Comparison of ENCODE assay signal across 20 cellular contexts in genomic region chr13:79604752-79605151, GRCh38.
DNase-seq lines count a peak whose midpoint lies in the region; ATAC-seq, FAIRE-seq and TF ChIP-seq lines count a peak whose summit lies in the region.
"Had no signal": no experiment of that assay in that cellular context is flagged by ENCODE, and none has a peak within 500 bp of the region (broad histone marks: within the 10 kb centered on the region; RNA-seq: fewer than 3 reads in every experiment).

No MANE protein-coding gene starts in this region.

- peak overlapping the region; percentile 59 for H3K27ac ChIP-seq in suprapubic skin
- H3K27ac ChIP-seq in CD8-positive, alpha-beta T cell (ENCODE audit: low read depth, low read length), result no peak overlapping the region

- H3K4me1 Mint-ChIP-seq in CD8-positive, alpha-beta T cell (ENCODE audit: low read depth), result no peaks in the 10 kb centered on the region
- H3K4me1 Mint-ChIP-seq: activated CD4-positive, alpha-beta memory T cell treated with anti-CD3 and anti-CD28 coated beads, Interleukin-2, amount 10 ng/mL, durations not matched to agents 7 days and 5 days; activated T-helper 17 cell treated with anti-CD3 and anti-CD28 coated beads, Interleukin-2, amount 50 U/mL, for 72 hours; CD4-positive, CD25-positive, alpha-beta regulatory T cell; nephron had no signal

- no peaks in the 10 kb centered on the region for H3K9me3 ChIP-seq in suprapubic skin
- H3K9me3 ChIP-seq in CD8-positive, alpha-beta T cell (ENCODE audit: low read length), result no peaks in the 10 kb centered on the region
- H3K9me3 ChIP-seq: SK-N-SH had no signal

- H3K27me3 Mint-ChIP-seq in CD8-positive, alpha-beta T cell (ENCODE audit: low read depth), result no peaks in the 10 kb centered on the region
- H3K27me3 Mint-ChIP-seq: activated CD4-positive, alpha-beta memory T cell treated with anti-CD3 and anti-CD28 coated beads, Interleukin-2, amount 10 ng/mL, durations not matched to agents 7 days and 5 days; CD4-positive, CD25-positive, alpha-beta regulatory T cell; dendritic cell treated with granulocyte-macrophage colony-stimulating factor and Interleukin-4, amounts not matched to agents 40 ng/mL and 50 ng/mL, for 4 days had no signal

- WGBS in suprapubic skin, result 28% methylated on average over 2 of the region's 2 CpGs

- H3K4me3 Mint-ChIP-seq in CD8-positive, alpha-beta T cell, result no peak overlapping the region
- H3K4me3 Mint-ChIP-seq: activated CD4-positive, alpha-beta memory T cell treated with anti-CD3 and anti-CD28 coated beads, Interleukin-2, amount 10 ng/mL, durations not matched to agents 7 days and 5 days; activated T-helper 17 cell treated with anti-CD3 and anti-CD28 coated beads, Interleukin-2, amount 50 U/mL, for 72 hours; CD4-positive, CD25-positive, alpha-beta regulatory T cell; dendritic cell treated with granulocyte-macrophage colony-stimulating factor and Interleukin-4, amounts not matched to agents 40 ng/mL and 50 ng/mL, for 4 days; nephron had no signal

- TF ChIP-seq CTCF in bronchial epithelial cell (IDR thresholded peaks at IDR 0.05; ENCODE audit: insufficient read depth, low read length, severe bottlenecking) (no peak), suprapubic skin (IDR thresholded peaks at IDR 0.05) (no peak)
- no peak for TF ChIP-seq CTCF in CD8-positive, alpha-beta T cell (IDR thresholded peaks at IDR 0.05)

- no peak overlapping the region for H3K4me3 ChIP-seq in bronchial epithelial cell (ENCODE audit: low read depth, low read length)
- no peak overlapping the region for H3K4me3 ChIP-seq in suprapubic skin
- no peak overlapping the region for H3K4me3 ChIP-seq in CD8-positive, alpha-beta T cell (ENCODE audit: low read depth, low read length)
- H3K4me3 ChIP-seq: lung had no signal

- POLR2A ChIA-PET in CD8-positive, alpha-beta T cell (lab: Charles Lee), result no interaction called here

- DNase-seq in NCI-H1105 treated with DMSO at 0.1 percent for 48 hours (lab: John Stamatoyannopoulos, UW) (peak; percentile 18), NCI-H1105 (lab: John Stamatoyannopoulos, UW) (no peak), NCI-H748 (lab: John Stamatoyannopoulos, UW; ENCODE audit: unreplicated experiment) (peak; percentile 72), bronchial epithelial cell (ENCODE audit: low read depth) (peak; percentile 90), suprapubic skin (ENCODE audit: low spot score in 2 of 2) (no peak), GF-D8 (lab: John Stamatoyannopoulos, UW) (no peak), ecto neural progenitor cell (ENCODE audit: low spot score) (no peak)
- no peak for DNase-seq in CD8-positive, alpha-beta T cell
- DNase-seq: 8988T; activated CD4-positive, alpha-beta memory T cell treated with anti-CD3 and anti-CD28 coated beads, Interleukin-2, amount 10 ng/mL, durations not matched to agents 7 days and 5 days; CD4-positive, CD25-positive, alpha-beta regulatory T cell; foreskin melanocyte; NCI-H2171 treated with DMSO at 0.1 percent for 48 hours; SK-N-SH had no signal

- H3K9me3 Mint-ChIP-seq in CD8-positive, alpha-beta T cell, result no peaks in the 10 kb centered on the region
- H3K9me3 Mint-ChIP-seq: activated CD4-positive, alpha-beta memory T cell treated with anti-CD3 and anti-CD28 coated beads, Interleukin-2, amount 10 ng/mL, durations not matched to agents 7 days and 5 days; activated T-helper 17 cell treated with anti-CD3 and anti-CD28 coated beads, Interleukin-2, amount 50 U/mL, for 72 hours had no signal

- H3K27me3 ChIP-seq in bronchial epithelial cell (ENCODE audit: control insufficient read depth, insufficient read depth, low read length) (no peaks in the 10 kb centered on the region), suprapubic skin (no peaks in the 10 kb centered on the region)
- no peaks in the 10 kb centered on the region for H3K27me3 ChIP-seq in CD8-positive, alpha-beta T cell (ENCODE audit: insufficient read depth, low read length)

- no peak overlapping the region for H3K27ac Mint-ChIP-seq in CD8-positive, alpha-beta T cell
- H3K27ac Mint-ChIP-seq: activated CD4-positive, alpha-beta memory T cell treated with anti-CD3 and anti-CD28 coated beads, Interleukin-2, amount 10 ng/mL, durations not matched to agents 7 days and 5 days; activated T-helper 17 cell treated with anti-CD3 and anti-CD28 coated beads, Interleukin-2, amount 50 U/mL, for 72 hours; CD4-positive, CD25-positive, alpha-beta regulatory T cell; dendritic cell treated with granulocyte-macrophage colony-stimulating factor and Interleukin-4, amounts not matched to agents 40 ng/mL and 50 ng/mL, for 4 days; nephron had no signal

- CTCF ChIA-PET in CD8-positive, alpha-beta T cell (lab: Charles Lee), result no interaction called here

- no peaks in the 10 kb centered on the region for H3K36me3 Mint-ChIP-seq in CD8-positive, alpha-beta T cell
- H3K36me3 Mint-ChIP-seq: CD4-positive, CD25-positive, alpha-beta regulatory T cell had no signal

- intact Hi-C loops in CD8-positive, alpha-beta T cell (cut with DNase I, micrococcal nuclease), result no loop called here

- ATAC-seq in CD8-positive, alpha-beta T cell, result no peak
- ATAC-seq: activated T-helper 17 cell treated with anti-CD3 and anti-CD28 coated beads, Interleukin-2, amount 50 U/mL, for 72 hours had no signal

- peaks cover 13% of the 10 kb centered on the region for H3K4me1 ChIP-seq in suprapubic skin
- H3K4me1 ChIP-seq in CD8-positive, alpha-beta T cell (ENCODE audit: insufficient read depth, low read length), result no peaks in the 10 kb centered on the region

- H3K36me3 ChIP-seq in bronchial epithelial cell (ENCODE audit: control insufficient read depth, insufficient read depth, low read length), result no peaks in the 10 kb centered on the region
- H3K36me3 ChIP-seq in suprapubic skin, result no peaks in the 10 kb centered on the region
- H3K36me3 ChIP-seq in CD8-positive, alpha-beta T cell (ENCODE audit: insufficient read depth, low read length), result no peaks in the 10 kb centered on the region

- no peak for TF ChIP-seq EP300 in suprapubic skin (IDR thresholded peaks at IDR 0.05)

- TF ChIP-seq POLR2A in suprapubic skin (IDR thresholded peaks at IDR 0.05), result no peak

- no peak for FAIRE-seq in bronchial epithelial cell (lab: Jason Lieb, UNC)
- FAIRE-seq: astrocyte, GM19239 had no signal

Comparison
In these comparisons a context has a peak if more than half of its experiments do, and no peak if none do; other contexts are left out.
1. DNase-seq: peak in NCI-H1105 treated with DMSO at 0.1 percent for 48 hours (single experiment), NCI-H748 (single experiment) and bronchial epithelial cell (single experiment); none in NCI-H1105 (single experiment), suprapubic skin (0 of 2), CD8-positive, alpha-beta T cell (0 of 7), GF-D8 (single experiment) and ecto neural progenitor cell (single experiment).